22 cellular contexts compared by ENCODE assay signal in the genomic region with DNA sequence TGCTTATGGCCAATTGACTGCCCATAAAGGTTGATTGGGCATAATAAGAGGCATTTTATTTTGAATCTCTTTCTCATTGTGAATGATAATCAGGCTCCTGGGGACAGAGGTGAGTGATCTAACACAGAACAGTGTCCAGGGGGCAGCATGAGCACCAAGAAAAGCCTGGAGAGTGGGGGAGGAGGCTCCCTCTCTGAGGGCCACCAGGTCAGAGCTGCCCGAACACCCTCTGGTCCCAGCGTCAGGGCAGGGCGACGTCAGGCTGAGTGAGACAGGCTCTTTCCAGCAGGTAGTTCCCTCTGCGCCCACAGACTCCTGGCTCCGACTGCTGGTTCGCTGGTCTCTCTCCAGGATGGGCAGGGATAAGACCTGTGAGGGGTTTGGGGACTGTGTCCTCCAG.
"Had no signal": no experiment of that assay in that cellular context is flagged by ENCODE, and none has a peak within 500 bp of the region (broad histone marks: within the 10 kb centered on the region; RNA-seq: fewer than 3 reads in every experiment).

No MANE protein-coding gene starts in this region.

- H3K36me3 Mint-ChIP-seq: activated naive CD4-positive, alpha-beta T cell treated with anti-CD3 and anti-CD28 coated beads, Interleukin-2, amount 50 U/mL, for 72 hours; memory B cell had no signal

- H3K9me3 Mint-ChIP-seq: activated naive CD4-positive, alpha-beta T cell treated with anti-CD3 and anti-CD28 coated beads, Interleukin-2, amount 50 U/mL, for 72 hours; central memory CD8-positive, alpha-beta T cell; effector memory CD8-positive, alpha-beta T cell; memory B cell; nephron had no signal

- H3K27ac Mint-ChIP-seq: activated naive CD4-positive, alpha-beta T cell treated with anti-CD3 and anti-CD28 coated beads, Interleukin-2, amount 50 U/mL, for 72 hours; effector memory CD8-positive, alpha-beta T cell; memory B cell; nephron; WTC11 had no signal

- DNase-seq: activated gamma-delta T cell treated with Interleukin-2 at 50 U/mL for 16 hours; activated T-cell treated with anti-CD3 and anti-CD28 coated beads, Interleukin-2, amount 50 U/mL, for 1 hour; colonic mucosa; dorsolateral prefrontal cortex; effector memory CD8-positive, alpha-beta T cell; hippocampal formation; islet precursor cell; left cardiac atrium; occipital lobe; stimulated activated CD4-positive, alpha-beta T cell treated with anti-CD3 and anti-CD28 coated beads, Interleukin-2, amount 100 ng/mL, for 48 hours; stimulated activated naive CD8-positive, alpha-beta T cell treated with anti-CD3 and anti-CD28 coated beads, Interleukin-15, Interleukin-2, amounts not matched to agents 100 U/mL and 50 U/mL, for 24 hours; T-helper 1 cell; upper lobe of left lung had no signal

- H3K36me3 ChIP-seq: breast epithelium, colonic mucosa, esophagus muscularis mucosa, upper lobe of left lung had no signal

- H3K27me3 ChIP-seq: breast epithelium, colonic mucosa, upper lobe of left lung had no signal

- H3K4me3 Mint-ChIP-seq: central memory CD8-positive, alpha-beta T cell; effector memory CD8-positive, alpha-beta T cell; memory B cell; nephron; WTC11 had no signal

- H3K4me3 ChIP-seq: breast epithelium, colonic mucosa, dorsolateral prefrontal cortex, esophagus muscularis mucosa, smooth muscle cell, upper lobe of left lung had no signal

- H3K4me1 Mint-ChIP-seq: central memory CD8-positive, alpha-beta T cell; memory B cell; nephron; WTC11 had no signal

- ATAC-seq: activated naive CD4-positive, alpha-beta T cell treated with anti-CD3 and anti-CD28 coated beads, Interleukin-2, amount 50 U/mL, for 72 hours; effector memory CD8-positive, alpha-beta T cell; left cardiac atrium; sciatic nerve; stimulated activated naive CD8-positive, alpha-beta T cell treated with anti-CD3 and anti-CD28 coated beads, Interleukin-15, Interleukin-2, amounts not matched to agents 100 U/mL and 50 U/mL, for 24 hours; WTC11 had no signal
